In the genomic region with DNA sequence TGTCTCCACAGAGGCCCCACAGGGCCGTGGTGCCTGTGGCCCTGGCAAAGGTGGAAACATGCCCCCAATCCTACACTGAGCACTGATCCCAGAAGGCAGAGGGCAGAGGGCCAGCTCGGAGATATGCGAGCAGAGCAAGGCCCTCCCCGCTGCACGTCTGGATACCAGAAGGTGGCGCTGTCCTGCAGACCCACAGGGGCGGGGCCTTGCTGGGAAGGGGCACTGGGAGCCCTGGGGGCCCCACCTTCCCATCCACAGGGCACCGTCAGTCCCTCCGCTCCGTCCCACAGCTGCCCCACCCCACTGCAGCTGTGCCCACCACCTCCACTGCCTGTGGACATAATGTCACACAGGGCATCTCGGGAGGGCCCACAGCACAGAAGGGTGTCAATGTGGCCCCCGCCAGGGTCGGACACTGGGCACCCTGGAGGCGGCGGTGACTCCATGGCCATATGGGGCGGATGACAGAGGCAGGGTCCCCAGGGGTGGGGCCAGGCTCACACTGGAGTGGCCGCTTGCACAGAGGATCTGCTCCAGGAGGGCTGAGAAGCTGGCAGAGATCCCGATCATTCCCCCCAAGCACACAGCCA, we compare ENCODE assay signal across 6 cellular contexts. TPM values are rescaled to one million over a fixed set of nuclear protein-coding genes. Genes with fewer than 3 reads are reported as not detected.
A peak's percentile ranks its signal among the peaks of the same experiment; 100 is the strongest.
DNase-seq lines count a peak whose midpoint lies in the region; ATAC-seq and TF ChIP-seq lines count a peak whose summit lies in the region.

No MANE protein-coding gene starts in this region.

- DNase-seq in NCI-H1436 (lab: John Stamatoyannopoulos, UW) (peak; percentile 75), NCI-H1436 treated with DMSO at 0.1 percent for 48 hours (lab: John Stamatoyannopoulos, UW) (no peak), OCI-M1 (lab: John Stamatoyannopoulos, UW) (peak; percentile 74), esophagus muscularis mucosa (ENCODE audit: extremely low spot score) (no peak), renal cortical epithelial cell (ENCODE audit: low read depth) (peak; percentile 30)

- no peak for TF ChIP-seq POLR2A in esophagus muscularis mucosa (IDR thresholded peaks at IDR 0.05; ENCODE audit: low read depth)

- H3K27me3 ChIP-seq in esophagus muscularis mucosa, result peaks cover 0 to 47% (median 0%) of the 10 kb centered on the region in 4 donors

- intact Hi-C loops in esophagus muscularis mucosa (cut with DNase I), result no loop called here

- H3K4me3 ChIP-seq in esophagus muscularis mucosa, result no peak overlapping the region

- no peak overlapping the region for H3K27ac ChIP-seq in esophagus muscularis mucosa (replicated peaks in 1 of 4)

- 22% methylated on average over 9 of the region's 18 CpGs for WGBS in esophagus muscularis mucosa

- ATAC-seq in GM21528 (IDR thresholded peaks at IDR 0.05; ENCODE audit: low FRiP score, unreplicated experiment), result no peak

- peak; percentile 36 to 66 (median 42) for TF ChIP-seq CTCF in esophagus muscularis mucosa (IDR thresholded peaks at IDR 0.05)

- H3K36me3 ChIP-seq in esophagus muscularis mucosa, result peaks cover 0 to 11% (median 5%) of the 10 kb centered on the region in 4 donors

- peaks cover 45 to 60% (median 50%) of the 10 kb centered on the region in 4 donors for H3K4me1 ChIP-seq in esophagus muscularis mucosa

- H3K9me3 ChIP-seq in esophagus muscularis mucosa, result no peaks in the 10 kb centered on the region

- no peak for TF ChIP-seq EP300 in esophagus muscularis mucosa (IDR thresholded peaks at IDR 0.05)

RNA-seq across cellular contexts. Expression of a gene that starts 4.9 kb away (rescaled TPM):
- total RNA-seq in esophagus muscularis mucosa (1 to 10 TPM; 5.5 to 9.4 (median 7.6) TPM), renal cortical epithelial cell (3.7 and 4.3 TPM in 2 replicates)

RNA-seq across cellular contexts. Expression of a gene that starts 9.7 kb away (rescaled TPM):
- 1 to 10 TPM; 7.9 to 9.9 (median 9.6) TPM for total RNA-seq in esophagus muscularis mucosa
- total RNA-seq in renal cortical epithelial cell, result 6.4 and 10.3 TPM in 2 replicates

RNA-seq across cellular contexts. Expression of a gene that starts 10.0 kb away (rescaled TPM):
- total RNA-seq in esophagus muscularis mucosa (100 to 1,000 TPM; 111 to 224 (median 154) TPM), renal cortical epithelial cell (41.5 and 81.3 TPM in 2 replicates)

RNA-seq across cellular contexts. Expression of a gene that starts 21.6 kb away (rescaled TPM):
- total RNA-seq in esophagus muscularis mucosa (10 to 100 TPM; 31.7 to 35.3 (median 34.7) TPM), renal cortical epithelial cell (34.7 and 86.6 TPM in 2 replicates)

RNA-seq across cellular contexts. Expression of a gene that starts 58.7 kb away (rescaled TPM):
- 1 to 10 TPM; 2.2 to 5.8 (median 4.4) TPM for total RNA-seq in esophagus muscularis mucosa
- total RNA-seq in renal cortical epithelial cell, result 11.2 and 21.7 TPM in 2 replicates

Comparison
In these comparisons a context has a peak if more than half of its experiments do, and no peak if none do; other contexts are left out.
1. DNase-seq: peak in NCI-H1436 (single experiment), OCI-M1 (single experiment) and renal cortical epithelial cell (single experiment); none in NCI-H1436 treated with DMSO at 0.1 percent for 48 hours (single experiment) and esophagus muscularis mucosa (single experiment).